In genomic region chrX:149540621-149541520, GRCh38 we compare ENCODE assay signal across 8 cellular contexts. TPM values are rescaled to one million over a fixed set of nuclear protein-coding genes. Genes with fewer than 3 reads are reported as not detected.
A peak's percentile ranks its signal among the peaks of the same experiment; 100 is the strongest.
DNase-seq lines count a peak whose midpoint lies in the region; ATAC-seq and TF ChIP-seq lines count a peak whose summit lies in the region.

Gene EOLA1 (plus strand): TSS chrX:149541012. CDS start chrX:149545631, 4,619 bp downstream.

- peaks cover 3% of the 10 kb centered on the region for H3K36me3 Mint-ChIP-seq in activated T-helper 1 cell treated with anti-CD3 and anti-CD28 coated beads, Interleukin-12 subunit alpha, Interleukin-12 subunit beta, Interleukin-2, Interleukin-4 antibody, amounts not matched to agents 30 ng/mL and 10 ng/mL and 1 ng/mL, durations not matched to agents 14 hours and 24 hours and 36 hours (ENCODE audit: low read depth)
- no peaks in the 10 kb centered on the region for H3K36me3 Mint-ChIP-seq in natural killer cell

- DNase-seq in DND-41 (peak; percentile 90), GM23248 (peak; percentile 94), Karpas-422 (peak; percentile 97), RPMI7951 (ENCODE audit: low read depth) (peak; percentile 92), fibroblast of lung (ENCODE audit: low read depth in 2 of 2) (peak; percentile 96 to 97), natural killer cell (no peak)
- peak; percentile 74 for DNase-seq in activated T-helper 1 cell treated with anti-CD3 and anti-CD28 coated beads, Interleukin-12 subunit alpha, Interleukin-12 subunit beta, Interleukin-2, Interleukin-4 antibody, amounts not matched to agents 30 ng/mL and 10 ng/mL and 1 ng/mL, durations not matched to agents 14 hours and 24 hours and 36 hours (ENCODE audit: low spot score)
- peak; percentile 90 to 96 (median 92) for DNase-seq in stimulated activated naive CD4-positive, alpha-beta T cell (lab: John Stamatoyannopoulos, UW)

- H3K9me2 ChIP-seq in GM23248 (ENCODE audit: insufficient read depth) (no peaks in the 10 kb centered on the region), Karpas-422 (replicated peaks; ENCODE audit: insufficient read depth, low read length) (no peaks in the 10 kb centered on the region)

- TF ChIP-seq CTCF in DND-41 (IDR thresholded peaks at IDR 0.05; ENCODE audit: borderline replicate concordance, extremely low read depth, low read length, poor library complexity, severe bottlenecking) (no peak), fibroblast of lung (conservative IDR thresholded peaks at IDR 0.05 in 1 of 2, IDR thresholded peaks at IDR 0.05 in 1 of 2; ENCODE audit: low read depth in 1 of 2, low read length in 2 of 2) (no peak), natural killer cell (IDR thresholded peaks at IDR 0.05) (no peak)

- in situ Hi-C loops in GM23248 (cut with MboI): no loop called here

- peak within 1 kb of the TSS; percentile 96 for H2AFZ ChIP-seq in DND-41 (ENCODE audit: low read depth, low read length)
- H2AFZ ChIP-seq in GM23248: peak within 1 kb of the TSS; percentile 89
- H2AFZ ChIP-seq in Karpas-422 (ENCODE audit: low read length): no peak within 1 kb of the TSS
- H2AFZ ChIP-seq in fibroblast of lung (ENCODE audit: low read length): peak within 1 kb of the TSS; percentile 73

- H3K4me3 Mint-ChIP-seq in activated T-helper 1 cell treated with anti-CD3 and anti-CD28 coated beads, Interleukin-12 subunit alpha, Interleukin-12 subunit beta, Interleukin-2, Interleukin-4 antibody, amounts not matched to agents 30 ng/mL and 10 ng/mL and 1 ng/mL, durations not matched to agents 14 hours and 24 hours and 36 hours: peak within 1 kb of the TSS; percentile 92
- H3K4me3 Mint-ChIP-seq in natural killer cell: peak within 1 kb of the TSS; percentile 97

- H3K9ac ChIP-seq in DND-41 (ENCODE audit: low read depth, low read length) (peak within 1 kb of the TSS; percentile 74), GM23248 (peak within 1 kb of the TSS; percentile 92), Karpas-422 (ENCODE audit: low read length) (peak within 1 kb of the TSS; percentile 89), fibroblast of lung (ENCODE audit: insufficient read depth, low read length) (peak within 1 kb of the TSS; percentile 94)

- H3F3A ChIP-seq in GM23248 (ENCODE audit: insufficient read depth): no peaks in the 10 kb centered on the region

- no peaks in the 10 kb centered on the region for H3K9me3 Mint-ChIP-seq in activated T-helper 1 cell treated with anti-CD3 and anti-CD28 coated beads, Interleukin-12 subunit alpha, Interleukin-12 subunit beta, Interleukin-2, Interleukin-4 antibody, amounts not matched to agents 30 ng/mL and 10 ng/mL and 1 ng/mL, durations not matched to agents 14 hours and 24 hours and 36 hours
- H3K9me3 Mint-ChIP-seq in natural killer cell: no peaks in the 10 kb centered on the region

- H3K4me3 ChIP-seq in DND-41 (ENCODE audit: low read depth in 1 of 2, low read length in 2 of 2) (peak within 1 kb of the TSS; percentile 66 to 94; a peak in 3 of 4 replicates), GM23248 (peak within 1 kb of the TSS; percentile 96), Karpas-422 (ENCODE audit: low read length) (peak within 1 kb of the TSS; percentile 84), fibroblast of lung (replicated peaks in 1 of 4; ENCODE audit: control extremely low read depth in 1 of 4, insufficient read depth in 1 of 4, low read depth in 3 of 4, low read length in 4 of 4) (peak within 1 kb of the TSS; percentile 64 to 78 (median 73))

- peaks cover 8% of the 10 kb centered on the region for H3K79me2 ChIP-seq in DND-41 (ENCODE audit: insufficient read depth, low read length)
- 0 out of 2 replicates have a peak, but pooled peaks cover 8% of the 10 kb centered on the region for H3K79me2 ChIP-seq in GM23248 (ENCODE audit: insufficient read depth)
- peaks cover 7% of the 10 kb centered on the region for H3K79me2 ChIP-seq in Karpas-422 (ENCODE audit: low read length)
- peaks cover 4% of the 10 kb centered on the region for H3K79me2 ChIP-seq in fibroblast of lung (ENCODE audit: control insufficient read depth, insufficient read depth, low read length)

- H3K27ac ChIP-seq in DND-41 (ENCODE audit: low read length) (peak within 1 kb of the TSS; percentile 86), GM23248 (peak within 1 kb of the TSS; percentile 99), Karpas-422 (ENCODE audit: low read length) (peak within 1 kb of the TSS; percentile 75), fibroblast of lung (ENCODE audit: insufficient read depth, low read length) (peak within 1 kb of the TSS; percentile 98)

- intact Hi-C loops in activated T-helper 1 cell treated with anti-CD3 and anti-CD28 coated beads, Interleukin-12 subunit alpha, Interleukin-12 subunit beta, Interleukin-2, Interleukin-4 antibody, amounts not matched to agents 30 ng/mL and 10 ng/mL and 1 ng/mL, durations not matched to agents 14 hours and 24 hours and 36 hours (cut with micrococcal nuclease): no loop called here
- intact Hi-C loops in natural killer cell (cut with micrococcal nuclease): loop anchor here (1.0 kb wide), 1 partner anchor 36 kb away; the partner anchor contains the start of gene IDS

- H3K9me3 ChIP-seq in DND-41 (ENCODE audit: insufficient read depth, low read length, severe bottlenecking) (no peaks in the 10 kb centered on the region), GM23248 (ENCODE audit: low read depth) (no peaks in the 10 kb centered on the region), Karpas-422 (ENCODE audit: low read length) (no peaks in the 10 kb centered on the region), fibroblast of lung (ENCODE audit: control insufficient read depth, insufficient read depth, low read depth, low read length) (no peaks in the 10 kb centered on the region)

- no peaks in the 10 kb centered on the region for H3K27me3 Mint-ChIP-seq in activated T-helper 1 cell treated with anti-CD3 and anti-CD28 coated beads, Interleukin-12 subunit alpha, Interleukin-12 subunit beta, Interleukin-2, Interleukin-4 antibody, amounts not matched to agents 30 ng/mL and 10 ng/mL and 1 ng/mL, durations not matched to agents 14 hours and 24 hours and 36 hours (ENCODE audit: insufficient read depth)
- H3K27me3 Mint-ChIP-seq in natural killer cell (ENCODE audit: low read depth in 2 of 2): no peaks in the 10 kb centered on the region

- H3K36me3 ChIP-seq in DND-41 (ENCODE audit: insufficient read depth, low read length) (peaks cover 2% of the 10 kb centered on the region), GM23248 (ENCODE audit: low read depth) (no peaks in the 10 kb centered on the region), Karpas-422 (ENCODE audit: insufficient read depth, low read length) (no peaks in the 10 kb centered on the region), fibroblast of lung (ENCODE audit: control insufficient read depth, insufficient read depth, low read length) (no peaks in the 10 kb centered on the region)

- H3K27ac Mint-ChIP-seq in activated T-helper 1 cell treated with anti-CD3 and anti-CD28 coated beads, Interleukin-12 subunit alpha, Interleukin-12 subunit beta, Interleukin-2, Interleukin-4 antibody, amounts not matched to agents 30 ng/mL and 10 ng/mL and 1 ng/mL, durations not matched to agents 14 hours and 24 hours and 36 hours: peak within 1 kb of the TSS; percentile 99
- peak within 1 kb of the TSS; percentile 95 to 96 for H3K27ac Mint-ChIP-seq in natural killer cell

- WGBS in GM23248 (ENCODE audit: low coverage in 1 of 2, low lambda C conversion rate in 2 of 2, missing lambda C conversion rate in 2 of 2), 2 experiments: 0 to 3% methylated on average over 22 to 41 of the region's 71 CpGs

- H3K4me1 Mint-ChIP-seq in activated T-helper 1 cell treated with anti-CD3 and anti-CD28 coated beads, Interleukin-12 subunit alpha, Interleukin-12 subunit beta, Interleukin-2, Interleukin-4 antibody, amounts not matched to agents 30 ng/mL and 10 ng/mL and 1 ng/mL, durations not matched to agents 14 hours and 24 hours and 36 hours (ENCODE audit: low read depth): peaks cover 11% of the 10 kb centered on the region
- peaks cover 6 to 33% of the 10 kb centered on the region in 2 donors for H3K4me1 Mint-ChIP-seq in natural killer cell

- peaks cover 13% of the 10 kb centered on the region for H3K4me1 ChIP-seq in DND-41 (ENCODE audit: insufficient read depth, low read length)
- H3K4me1 ChIP-seq in GM23248 (ENCODE audit: insufficient read depth): no peaks in the 10 kb centered on the region
- H3K4me1 ChIP-seq in Karpas-422 (ENCODE audit: low read length): peaks cover 3% of the 10 kb centered on the region
- H3K4me1 ChIP-seq in fibroblast of lung (ENCODE audit: control insufficient read depth, extremely low read depth, insufficient read depth, low read length): no peaks in the 10 kb centered on the region

- H3K27me3 ChIP-seq in DND-41 (ENCODE audit: insufficient read depth, low read length, poor library complexity): no peaks in the 10 kb centered on the region
- no peaks in the 10 kb centered on the region for H3K27me3 ChIP-seq in GM23248 (replicated peaks; ENCODE audit: insufficient read depth)
- H3K27me3 ChIP-seq in Karpas-422 (ENCODE audit: low read length): no peaks in the 10 kb centered on the region
- no peaks in the 10 kb centered on the region for H3K27me3 ChIP-seq in fibroblast of lung (ENCODE audit: control insufficient read depth, insufficient read depth, low read length)

- peak within 1 kb of the TSS; percentile 87 for H3K4me2 ChIP-seq in DND-41 (ENCODE audit: insufficient read depth, low read length)
- peak within 1 kb of the TSS; percentile 80 for H3K4me2 ChIP-seq in GM23248 (ENCODE audit: unreplicated experiment)
- H3K4me2 ChIP-seq in Karpas-422 (ENCODE audit: low read depth, low read length, poor library complexity, severe bottlenecking): peak within 1 kb of the TSS; percentile 76
- peak within 1 kb of the TSS; percentile 80 for H3K4me2 ChIP-seq in fibroblast of lung (ENCODE audit: extremely low read depth, insufficient read depth, low read length)

- peaks cover 4% of the 10 kb centered on the region; the same call in 1 of the 2 replicates for H4K20me1 ChIP-seq in DND-41 (ENCODE audit: insufficient read depth, low read length)
- no peaks in the 10 kb centered on the region for H4K20me1 ChIP-seq in GM23248 (ENCODE audit: insufficient read depth)
- H4K20me1 ChIP-seq in Karpas-422 (ENCODE audit: insufficient read depth, low read depth, low read length): no peaks in the 10 kb centered on the region
- H4K20me1 ChIP-seq in fibroblast of lung (ENCODE audit: control insufficient read depth, extremely low read depth, insufficient read depth, low read length): no peaks in the 10 kb centered on the region

- peak; percentile 70 for ATAC-seq in DND-41 (ENCODE audit: insufficient read depth, low read depth)
- peak; percentile 44 to 75 (median 67) for ATAC-seq in natural killer cell

RNA-seq across cellular contexts. Expression of gene EOLA1, which starts in this region (rescaled TPM):
- total RNA-seq in GM23248 (2014; rRNA removed; shearing (Covaris generic)): 10.4 and 10.6 TPM in 2 replicates
- polyA plus RNA-seq in GM23248 (2016; fragmentation: Nextera tagmentation; extraction: Ambion mirVana) (12.0 and 12.3 TPM in 2 replicates), fibroblast of lung (12.6 and 14.1 TPM in 2 replicates)
- 11.6 and 12.5 TPM in 2 replicates for total RNA-seq in Karpas-422 (2014; rRNA removed; shearing (Covaris generic); ENCODE audit: low replicate concordance)
- total RNA-seq in RPMI7951 (2014; rRNA removed; shearing (Covaris generic)): 11.3 and 13.5 TPM in 2 replicates
- total RNA-seq in activated T-helper 1 cell treated with anti-CD3 and anti-CD28 coated beads, Interleukin-12 subunit alpha, Interleukin-12 subunit beta, Interleukin-2, Interleukin-4 antibody, amounts not matched to agents 30 ng/mL and 10 ng/mL and 1 ng/mL, durations not matched to agents 14 hours and 24 hours and 36 hours: 31.4 and 35.5 TPM in 2 replicates
- total RNA-seq in fibroblast of lung (13.5 and 15.4 TPM in 2 replicates), natural killer cell (10 to 100 TPM; 26.4 to 37.6 (median 36.7) TPM)
- 13.0 and 13.5 TPM in 2 replicates for polyA plus RNA-seq in fibroblast of lung (2012)
- 1.8 and 18.3 TPM in 2 replicates for polyA minus RNA-seq in fibroblast of lung (ENCODE audit: low replicate concordance)
